Comparison of ENCODE assay signal across 11 cellular contexts in the genomic region with DNA sequence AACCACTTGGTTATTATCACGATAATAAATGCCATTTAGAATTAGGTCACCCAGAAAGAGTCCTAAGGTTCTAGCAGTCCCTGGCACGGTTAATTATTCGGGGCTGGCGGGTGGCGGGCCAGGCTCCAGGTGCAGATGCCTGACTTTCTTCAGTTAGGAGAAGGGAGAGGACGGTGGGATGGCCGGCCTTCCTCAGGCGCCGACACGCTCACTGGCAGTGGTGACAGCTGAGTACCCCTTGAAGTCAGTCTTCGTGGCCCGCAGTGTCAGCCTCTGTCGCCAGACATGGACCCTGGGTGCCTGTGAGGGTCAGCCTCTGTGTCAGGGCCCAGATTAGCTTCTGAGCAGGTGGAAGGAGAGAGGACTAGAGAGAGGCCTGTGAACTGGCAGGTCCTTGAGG.
"Had no signal": no experiment of that assay in that cellular context is flagged by ENCODE, and none has a peak within 500 bp of the region (broad histone marks: within the 10 kb centered on the region; RNA-seq: fewer than 3 reads in every experiment).

No MANE protein-coding gene starts in this region.

- H3K27ac Mint-ChIP-seq: activated CD4-positive, alpha-beta memory T cell treated with anti-CD3 and anti-CD28 coated beads, Interleukin-2, amount 10 ng/mL, durations not matched to agents 7 days and 5 days; memory B cell; nephron had no signal

- H3K27me3 Mint-ChIP-seq: activated CD4-positive, alpha-beta memory T cell treated with anti-CD3 and anti-CD28 coated beads, Interleukin-2, amount 10 ng/mL, durations not matched to agents 7 days and 5 days had no signal

- H3K4me3 Mint-ChIP-seq: activated CD4-positive, alpha-beta memory T cell treated with anti-CD3 and anti-CD28 coated beads, Interleukin-2, amount 10 ng/mL, durations not matched to agents 7 days and 5 days; memory B cell; nephron had no signal

- H3K9me3 ChIP-seq: esophagus squamous epithelium, tibial nerve had no signal

- H3K9me3 Mint-ChIP-seq: activated CD4-positive, alpha-beta memory T cell treated with anti-CD3 and anti-CD28 coated beads, Interleukin-2, amount 10 ng/mL, durations not matched to agents 7 days and 5 days; nephron had no signal

- H3K27me3 ChIP-seq: brain microvascular endothelial cell, esophagus squamous epithelium had no signal

- H3K4me3 ChIP-seq: esophagus squamous epithelium, tibial nerve had no signal

- DNase-seq: activated CD4-positive, alpha-beta memory T cell treated with anti-CD3 and anti-CD28 coated beads, Interleukin-2, amount 10 ng/mL, durations not matched to agents 7 days and 5 days; activated CD8-positive, alpha-beta memory T cell treated with anti-CD3 and anti-CD28 coated beads, Interleukin-2, amount 50 U/mL, for 48 hours; activated naive CD4-positive, alpha-beta T cell treated with Interleukin-2 at 50 U/mL for 16 hours; amygdala; brain microvascular endothelial cell; esophagus squamous epithelium; foreskin keratinocyte; stimulated activated CD4-positive, alpha-beta T cell treated with anti-CD3 and anti-CD28 coated beads, Interleukin-4, amount 100 ng/mL, for 24 hours had no signal

- H3K27ac ChIP-seq: brain microvascular endothelial cell, esophagus squamous epithelium, foreskin keratinocyte, tibial nerve had no signal

- H3K4me1 ChIP-seq: esophagus squamous epithelium, foreskin keratinocyte, tibial nerve had no signal

- H3K36me3 ChIP-seq: brain microvascular endothelial cell, esophagus squamous epithelium, tibial nerve had no signal
